1 cellular context compared by ENCODE assay signal in genomic region chr16:17368951-17369350, GRCh38.
TF ChIP-seq lines count a peak whose summit lies in the region.

No MANE protein-coding gene starts in this region.

TF ChIP-seq in H1, 55 proteins besides CTCF, POLR2A, EP300 and RAD21 (continued from another document):
- no peak for TF ChIP-seq CHD7 (IDR thresholded peaks at IDR 0.05; ENCODE audit: insufficient replicate concordance, low read length)
- TF ChIP-seq KDM5A (IDR thresholded peaks at IDR 0.05; ENCODE audit: low read length) = no peak
- no peak for TF ChIP-seq NANOG (IDR thresholded peaks at IDR 0.05; ENCODE audit: insufficient read depth, low read depth, low read length, poor library complexity, severe bottlenecking)
- TF ChIP-seq TAF1 (IDR thresholded peaks at IDR 0.05; ENCODE audit: low read depth, low read length) = no peak
- TF ChIP-seq SRF (IDR thresholded peaks at IDR 0.05; ENCODE audit: low read depth, low read length) = no peak
- TF ChIP-seq BCL11A (IDR thresholded peaks at IDR 0.05; ENCODE audit: low read depth in 2 of 2, low read length in 2 of 2) = no peak
- TF ChIP-seq FOSL1 (IDR thresholded peaks at IDR 0.05; ENCODE audit: insufficient read depth, low read depth, low read length) = no peak
- TF ChIP-seq CBX5 (IDR thresholded peaks at IDR 0.05; ENCODE audit: low read depth, low read length) = no peak
- TF ChIP-seq E2F6 (IDR thresholded peaks at IDR 0.05) = no peak
- no peak for TF ChIP-seq HDAC2 (IDR thresholded peaks at IDR 0.05; ENCODE audit: borderline replicate concordance in 1 of 2, low read depth in 2 of 2, low read length in 2 of 2)
- no peak for TF ChIP-seq RFX5 (IDR thresholded peaks at IDR 0.05; ENCODE audit: borderline replicate concordance, low read depth, low read length)
- TF ChIP-seq MAX (IDR thresholded peaks at IDR 0.05) = no peak
- TF ChIP-seq ASH2L (IDR thresholded peaks at IDR 0.05; ENCODE audit: low read length) = no peak
- no peak for TF ChIP-seq CREB1 (IDR thresholded peaks at IDR 0.05)
- TF ChIP-seq TAF7 (optimal IDR thresholded peaks at IDR 0.05; ENCODE audit: borderline replicate concordance, low read depth, low read length) = no peak
- no peak for TF ChIP-seq TBP (IDR thresholded peaks at IDR 0.05; ENCODE audit: low read depth, low read length)
- no peak for TF ChIP-seq JUN (IDR thresholded peaks at IDR 0.05; ENCODE audit: low read depth, low read length)
